2 cellular contexts compared by ENCODE assay signal in genomic region chr19:18762125-18763023, GRCh38.
TF ChIP-seq lines count a peak whose summit lies in the region.

No MANE protein-coding gene starts in this region.

TF ChIP-seq in IMR-90, 13 proteins besides CTCF, POLR2A, EP300 and RAD21 (continued from another document):
- no peak for TF ChIP-seq CEBPB (IDR thresholded peaks at IDR 0.05; ENCODE audit: low read depth, low read length)

TF ChIP-seq in SK-N-SH treated with all-trans-retinoic acid at 6 μM for 48 hours, 23 proteins besides CTCF, POLR2A, EP300 and RAD21 (continued from another document):
- TF ChIP-seq TSHZ2 (CRISPR knock-in tag; IDR thresholded peaks at IDR 0.05), result no peak
- no peak for TF ChIP-seq PPARA (CRISPR knock-in tag; IDR thresholded peaks at IDR 0.05; ENCODE audit: borderline replicate concordance)
- TF ChIP-seq TOX (CRISPR knock-in tag; IDR thresholded peaks at IDR 0.05; ENCODE audit: borderline replicate concordance), result no peak
- no peak for TF ChIP-seq ISL1 (CRISPR knock-in tag; IDR thresholded peaks at IDR 0.05)
- no peak for TF ChIP-seq ARNTL (CRISPR knock-in tag; IDR thresholded peaks at IDR 0.05; ENCODE audit: borderline replicate concordance, low read depth)
- no peak for TF ChIP-seq OSR1 (CRISPR knock-in tag; IDR thresholded peaks at IDR 0.05)
- TF ChIP-seq ZNF70 (CRISPR knock-in tag; IDR thresholded peaks at IDR 0.05), result no peak
- TF ChIP-seq ZNF8 (CRISPR knock-in tag; IDR thresholded peaks at IDR 0.05), result no peak
TF ChIP-seq in SK-N-SH treated with all-trans-retinoic acid at 6 μM for 48 hours: peak in this region for 0.
